18 cellular contexts compared by ENCODE assay signal in genomic region chr22:45338795-45339194, GRCh38. TPM values are rescaled to one million over a fixed set of nuclear protein-coding genes. Genes with fewer than 3 reads are reported as not detected.
A peak's percentile ranks its signal among the peaks of the same experiment; 100 is the strongest.
DNase-seq lines count a peak whose midpoint lies in the region; ATAC-seq and TF ChIP-seq lines count a peak whose summit lies in the region.
"Had no signal": no experiment of that assay in that cellular context is flagged by ENCODE, and none has a peak within 500 bp of the region (broad histone marks: within the 10 kb centered on the region; RNA-seq: fewer than 3 reads in every experiment).

No MANE protein-coding gene starts in this region.

- H3K4me1 ChIP-seq in HEK293 (ENCODE audit: control insufficient read depth, insufficient read depth, low read length): no peaks in the 10 kb centered on the region
- H3K4me1 ChIP-seq in thyroid gland: peaks cover 19 to 39% of the 10 kb centered on the region in 2 donors
- H3K4me1 ChIP-seq in gastrocnemius medialis: peaks cover 38 to 48% of the 10 kb centered on the region in 2 donors

- H3K4me3 ChIP-seq in HEK293 (ENCODE audit: low read depth, low read length) (no peak overlapping the region), thyroid gland (replicated peaks in 1 of 3) (no peak overlapping the region), gastrocnemius medialis (no peak overlapping the region)
- H3K4me3 ChIP-seq: GM12878, GM23248 had no signal

- POLR2A ChIA-PET in HEK293 (lab: Yijun Ruan, JAX) (no interaction called here), WTC11 (lab: Charles Lee) (no interaction called here)

- H3K27ac Mint-ChIP-seq in WTC11: no peak overlapping the region
- H3K27ac Mint-ChIP-seq: H9 had no signal

- no peaks in the 10 kb centered on the region for H3K27me3 ChIP-seq in thyroid gland
- no peaks in the 10 kb centered on the region for H3K27me3 ChIP-seq in gastrocnemius medialis

- peaks cover 21% of the 10 kb centered on the region for H3K36me3 Mint-ChIP-seq in WTC11

- TF ChIP-seq POLR2A in thyroid gland (IDR thresholded peaks at IDR 0.05): no peak
- no peak for TF ChIP-seq POLR2A in gastrocnemius medialis (IDR thresholded peaks at IDR 0.05)

- CTCF ChIA-PET in HEK293 (lab: Yijun Ruan, JAX): no interaction called here
- CTCF ChIA-PET in WTC11 (lab: Charles Lee): no interaction called here

- intact Hi-C loops in thyroid gland (cut with DNase I): no loop called here
- intact Hi-C loops in gastrocnemius medialis (cut with DNase I; ENCODE audit: low total_unique reads): no loop called here

- H3K4me1 Mint-ChIP-seq in WTC11: no peaks in the 10 kb centered on the region

- no peak overlapping the region for H3K27ac ChIP-seq in HEK293 (ENCODE audit: extremely low read depth, low read depth, low read length)
- H3K27ac ChIP-seq in VCaP: peak overlapping the region; percentile 96; the same call in 1 of the 2 replicates
- H3K27ac ChIP-seq in thyroid gland: peak overlapping the region in 2 of 3 donors; percentile 52
- no peak overlapping the region for H3K27ac ChIP-seq in gastrocnemius medialis
- H3K27ac ChIP-seq: GM23248 had no signal

- H3K27me3 Mint-ChIP-seq in WTC11 (ENCODE audit: low read depth): no peaks in the 10 kb centered on the region
- H3K27me3 Mint-ChIP-seq: CD4-positive, CD25-positive, alpha-beta regulatory T cell had no signal

- H3K9me3 ChIP-seq in HEK293 (ENCODE audit: control insufficient read depth, insufficient read depth, low read depth, low read length): no peaks in the 10 kb centered on the region
- H3K9me3 ChIP-seq in thyroid gland: no peaks in the 10 kb centered on the region
- no peaks in the 10 kb centered on the region for H3K9me3 ChIP-seq in gastrocnemius medialis

- no peaks in the 10 kb centered on the region for H3K9me3 Mint-ChIP-seq in WTC11
- H3K9me3 Mint-ChIP-seq: CD4-positive, CD25-positive, alpha-beta regulatory T cell; CD8-positive, alpha-beta T cell; H9 had no signal

- ATAC-seq in WTC11 (no peak), gastrocnemius medialis (no peak)
- ATAC-seq: CD8-positive, alpha-beta T cell; GM12878; HCT116 had no signal

- in situ Hi-C loops in gastrocnemius medialis (cut with MboI; ENCODE audit: low sequenced_read_pairs in 4 of 4): no loop called here

- 88 to 96% methylated on average over 7 of the region's 7 CpGs for WGBS in thyroid gland, 2 donors

- DNase-seq in thyroid gland: no peak
- no peak for DNase-seq in WTC11 (ENCODE audit: low spot score)
- no peak for DNase-seq in gastrocnemius medialis
- DNase-seq in NCI-H1417 (lab: John Stamatoyannopoulos, UW): no peak
- DNase-seq: CD4-positive, CD25-positive, alpha-beta regulatory T cell; CD8-positive, alpha-beta T cell; DMS 273 treated with DMSO at 0.1 percent for 48 hours; DMS79; EL; GDM1; GM23248; H9 had no signal

- TF ChIP-seq CTCF in HEK293 (tag by site-specific recombination; IDR thresholded peaks at IDR 0.05): no peak
- TF ChIP-seq CTCF in VCaP (conservative IDR thresholded peaks at IDR 0.05): no peak
- TF ChIP-seq CTCF in thyroid gland (IDR thresholded peaks at IDR 0.05): no peak
- no peak for TF ChIP-seq CTCF in WTC11 (IDR thresholded peaks at IDR 0.05)
- no peak for TF ChIP-seq CTCF in gastrocnemius medialis (IDR thresholded peaks at IDR 0.05 in 4 of 5, conservative IDR thresholded peaks at IDR 0.05 in 1 of 5)

- H3K4me3 Mint-ChIP-seq in WTC11: no peak overlapping the region
- H3K4me3 Mint-ChIP-seq: CD4-positive, CD25-positive, alpha-beta regulatory T cell; CD8-positive, alpha-beta T cell; H9 had no signal

- H3K36me3 ChIP-seq in HEK293 (ENCODE audit: control insufficient read depth in 2 of 2, insufficient read depth in 1 of 2, low read length in 2 of 2) (peaks cover 40 to 87% of the 10 kb centered on the region in 2 experiments), thyroid gland (peaks cover 0 to 14% of the 10 kb centered on the region in 2 donors), gastrocnemius medialis (peaks cover 0 to 28% of the 10 kb centered on the region in 2 donors)

TF ChIP-seq in HEK293, 187 proteins besides CTCF, POLR2A, EP300 and RAD21:
- TF ChIP-seq ZIC2 (tag by site-specific recombination; IDR thresholded peaks at IDR 0.05) (peak; percentile 96), ZBTB7A (tag by site-specific recombination; IDR thresholded peaks at IDR 0.05; ENCODE audit: low read depth) (no peak), ZFP69B (tag by site-specific recombination; IDR thresholded peaks at IDR 0.05) (no peak)

TF ChIP-seq in WTC11, 78 proteins besides CTCF, POLR2A, EP300 and RAD21:
- TF ChIP-seq TCF7 (CRISPR knock-in tag; IDR thresholded peaks at IDR 0.05; ENCODE audit: low read depth) (no peak), ZNF263 (CRISPR knock-in tag; IDR thresholded peaks at IDR 0.05; ENCODE audit: low read depth) (no peak)

RNA-seq across cellular contexts. Expression of gene FAM118A, which starts 29.1 kb away (rescaled TPM):
- total RNA-seq in thyroid gland: 100 to 1,000 TPM in 1 of 4 donors, 10 to 100 TPM in 3; 15.7 to 104 (median 75.3) TPM
- total RNA-seq in WTC11 (2021): 20.7 to 21.6 TPM (median 21.3 TPM) in 3 replicates
- total RNA-seq in gastrocnemius medialis: 10 to 100 TPM in 3 of 4 donors, 1 to 10 TPM in 1; 4.1 to 30.0 (median 24.2) TPM

RNA-seq across cellular contexts. Expression of gene UPK3A, which starts 54.0 kb away (rescaled TPM):
- 1 to 10 TPM in 3 of 4 donors, not detected in 1; 2.1 to 3.9 (median 2.6) TPM for total RNA-seq in thyroid gland
- total RNA-seq in WTC11 (2021): 0.23 to 0.62 TPM (median 0.37 TPM) in 3 replicates
- 1 to 10 TPM in 2 of 4 donors, under 1 TPM in 2; 0.70 to 6.4 (median 2.1) TPM for total RNA-seq in gastrocnemius medialis
- total RNA-seq: A172; A673; CD4-positive, CD25-positive, alpha-beta regulatory T cell; CD8-positive, alpha-beta T cell; GM12878; GM23248; H9 had no signal

Comparison
In these comparisons a context has a peak if more than half of its experiments do, and no peak if none do; other contexts are left out.
1. H3K27ac ChIP-seq: peak in VCaP (single experiment) and thyroid gland (2 of 3); none in HEK293 (single experiment) and gastrocnemius medialis (0 of 4).